ENCODE assay signal across 10 cellular contexts in genomic region chr2:3595985-3596384, GRCh38. TPM values are rescaled to one million over a fixed set of nuclear protein-coding genes. Genes with fewer than 3 reads are reported as not detected.
DNase-seq lines count a peak whose midpoint lies in the region; ATAC-seq and TF ChIP-seq lines count a peak whose summit lies in the region.
"Had no signal": no experiment of that assay in that cellular context is flagged by ENCODE, and none has a peak within 500 bp of the region (broad histone marks: within the 10 kb centered on the region; RNA-seq: fewer than 3 reads in every experiment).

No MANE protein-coding gene starts in this region.

- peaks cover 20% of the 10 kb centered on the region for H3K27me3 Mint-ChIP-seq in activated CD4-positive, alpha-beta T cell treated with anti-CD3 and anti-CD28 coated beads, Interleukin-2, amount 10 ng/mL, durations not matched to agents 24 days and 14 days
- peaks cover 2% of the 10 kb centered on the region for H3K27me3 Mint-ChIP-seq in glutamatergic neuron (ENCODE audit: unreplicated experiment)

- H3K36me3 ChIP-seq in mucosa of descending colon (ENCODE audit: low read depth): no peaks in the 10 kb centered on the region

- no peaks in the 10 kb centered on the region for H3K4me1 ChIP-seq in mucosa of descending colon (ENCODE audit: low read depth)

- intact Hi-C loops in activated CD4-positive, alpha-beta T cell treated with anti-CD3 and anti-CD28 coated beads, Interleukin-2, amount 10 ng/mL, durations not matched to agents 24 days and 14 days (cut with micrococcal nuclease): loop anchor here (2.0 kb wide), 2 partner anchors 15 to 37 kb away; partner anchors contain the start of gene RNASEH1
- intact Hi-C loops in mucosa of descending colon (cut with DNase I, micrococcal nuclease) (no loop called here), lower leg skin (cut with DNase I; ENCODE audit: low total_unique reads) (no loop called here)

- H3K4me3 ChIP-seq in mucosa of descending colon: no peak overlapping the region
- H3K4me3 ChIP-seq in lower leg skin (ENCODE audit: low read depth, poor library complexity, severe bottlenecking): no peak overlapping the region

- no peaks in the 10 kb centered on the region for H3K36me3 Mint-ChIP-seq in activated CD4-positive, alpha-beta T cell treated with anti-CD3 and anti-CD28 coated beads, Interleukin-2, amount 10 ng/mL, durations not matched to agents 24 days and 14 days (ENCODE audit: low read depth)
- peaks cover 12% of the 10 kb centered on the region for H3K36me3 Mint-ChIP-seq in glutamatergic neuron (ENCODE audit: unreplicated experiment)

- no peak overlapping the region for H3K4me3 Mint-ChIP-seq in activated CD4-positive, alpha-beta T cell treated with anti-CD3 and anti-CD28 coated beads, Interleukin-2, amount 10 ng/mL, durations not matched to agents 24 days and 14 days
- H3K4me3 Mint-ChIP-seq in glutamatergic neuron (ENCODE audit: unreplicated experiment): no peak overlapping the region

- H3K27ac Mint-ChIP-seq in activated CD4-positive, alpha-beta T cell treated with anti-CD3 and anti-CD28 coated beads, Interleukin-2, amount 10 ng/mL, durations not matched to agents 24 days and 14 days: no peak overlapping the region
- no peak overlapping the region for H3K27ac Mint-ChIP-seq in glutamatergic neuron (ENCODE audit: unreplicated experiment)

- no peaks in the 10 kb centered on the region for H3K9me3 ChIP-seq in mucosa of descending colon

- WGBS in lower leg skin, 2 donors: 81 to 92% methylated on average over 6 of the region's 6 CpGs

- DNase-seq in activated CD4-positive, alpha-beta T cell treated with anti-CD3 and anti-CD28 coated beads, Interleukin-2, amount 10 ng/mL, durations not matched to agents 24 days and 14 days: peak; percentile 71
- DNase-seq in activated CD4-positive, alpha-beta T cell treated with anti-CD3 and anti-CD28 coated beads, Interleukin-2, amount 50 U/mL, for 1 hour: no peak
- peak; percentile 46 for DNase-seq in stimulated activated CD4-positive, alpha-beta T cell treated with anti-CD3 and anti-CD28 coated beads, Interleukin-4, amount 100 ng/mL, for 1 hour
- no peak for DNase-seq in mucosa of descending colon
- DNase-seq in glutamatergic neuron: no peak
- no peak for DNase-seq in lower leg skin (ENCODE audit: low spot score in 2 of 2)
- DNase-seq: dorsolateral prefrontal cortex, islet precursor cell had no signal

- peaks cover 11% of the 10 kb centered on the region for H3K4me1 Mint-ChIP-seq in activated CD4-positive, alpha-beta T cell treated with anti-CD3 and anti-CD28 coated beads, Interleukin-2, amount 10 ng/mL, durations not matched to agents 24 days and 14 days
- H3K4me1 Mint-ChIP-seq in glutamatergic neuron (ENCODE audit: low read depth, unreplicated experiment): no peaks in the 10 kb centered on the region

- H3K9me3 Mint-ChIP-seq in activated CD4-positive, alpha-beta T cell treated with anti-CD3 and anti-CD28 coated beads, Interleukin-2, amount 10 ng/mL, durations not matched to agents 24 days and 14 days: no peaks in the 10 kb centered on the region
- H3K9me3 Mint-ChIP-seq in glutamatergic neuron (ENCODE audit: unreplicated experiment): peaks cover 7% of the 10 kb centered on the region

- ATAC-seq in GM21786 (IDR thresholded peaks at IDR 0.05; ENCODE audit: unreplicated experiment) (peak; percentile 96), HG03558 (IDR thresholded peaks at IDR 0.05; ENCODE audit: extremely low read depth, unreplicated experiment) (peak; percentile 84), mucosa of descending colon (no peak)

- no peak for TF ChIP-seq POLR2A in lower leg skin (IDR thresholded peaks at IDR 0.05)

- TF ChIP-seq CTCF in mucosa of descending colon (IDR thresholded peaks at IDR 0.05) (no peak), glutamatergic neuron (IDR thresholded peaks at IDR 0.05; ENCODE audit: partially characterized antibody, unreplicated experiment) (no peak), lower leg skin (IDR thresholded peaks at IDR 0.05) (no peak)

RNA-seq across cellular contexts. Expression of gene COLEC11, which starts 1.1 kb away (rescaled TPM):
- 0.47 and 0.49 TPM in 2 replicates for total RNA-seq in activated CD4-positive, alpha-beta T cell treated with anti-CD3 and anti-CD28 coated beads, Interleukin-2, amount 10 ng/mL, durations not matched to agents 24 days and 14 days
- total RNA-seq in mucosa of descending colon (1 to 10 TPM in 2 of 3 donors, under 1 TPM in 1; 0.35 to 2.2 (median 1.6) TPM), glutamatergic neuron (ENCODE audit: unreplicated experiment) (not detected), lower leg skin (under 1 TPM in 3 of 4 donors, not detected in 1; 0.34 to 0.84 (median 0.59) TPM)

RNA-seq across cellular contexts. Expression of gene RPS7, which starts 20.9 kb away (rescaled TPM):
- 1,768 and 1,784 TPM in 2 replicates for total RNA-seq in activated CD4-positive, alpha-beta T cell treated with anti-CD3 and anti-CD28 coated beads, Interleukin-2, amount 10 ng/mL, durations not matched to agents 24 days and 14 days
- total RNA-seq in mucosa of descending colon (1,000 to 10,000 TPM in 1 of 3 donors, 100 to 1,000 TPM in 2; 871 to 1,011 (median 925) TPM), glutamatergic neuron (ENCODE audit: unreplicated experiment) (729 TPM), lower leg skin (1,000 to 10,000 TPM; 1,759 to 5,685 (median 2,637) TPM)

RNA-seq across cellular contexts. Expression of gene RNASEH1, which starts 37.9 kb away (rescaled TPM):
- total RNA-seq in activated CD4-positive, alpha-beta T cell treated with anti-CD3 and anti-CD28 coated beads, Interleukin-2, amount 10 ng/mL, durations not matched to agents 24 days and 14 days: 27.8 and 29.8 TPM in 2 replicates
- total RNA-seq in mucosa of descending colon: 10 to 100 TPM; 14.4 to 24.2 (median 19.5) TPM
- 34.6 TPM for total RNA-seq in glutamatergic neuron (ENCODE audit: unreplicated experiment)
- total RNA-seq in lower leg skin: 10 to 100 TPM; 10.7 to 17.1 (median 14.4) TPM

Comparison
In these comparisons a context has a peak if more than half of its experiments do, and no peak if none do; other contexts are left out.
1. DNase-seq: peak in activated CD4-positive, alpha-beta T cell treated with anti-CD3 and anti-CD28 coated beads, Interleukin-2, amount 10 ng/mL, durations not matched to agents 24 days and 14 days (single experiment) and stimulated activated CD4-positive, alpha-beta T cell treated with anti-CD3 and anti-CD28 coated beads, Interleukin-4, amount 100 ng/mL, for 1 hour (single experiment); none in activated CD4-positive, alpha-beta T cell treated with anti-CD3 and anti-CD28 coated beads, Interleukin-2, amount 50 U/mL, for 1 hour (single experiment), mucosa of descending colon (0 of 3), glutamatergic neuron (single experiment) and lower leg skin (0 of 2).